ENCODE assay signal across 17 cellular contexts in the genomic region with DNA sequence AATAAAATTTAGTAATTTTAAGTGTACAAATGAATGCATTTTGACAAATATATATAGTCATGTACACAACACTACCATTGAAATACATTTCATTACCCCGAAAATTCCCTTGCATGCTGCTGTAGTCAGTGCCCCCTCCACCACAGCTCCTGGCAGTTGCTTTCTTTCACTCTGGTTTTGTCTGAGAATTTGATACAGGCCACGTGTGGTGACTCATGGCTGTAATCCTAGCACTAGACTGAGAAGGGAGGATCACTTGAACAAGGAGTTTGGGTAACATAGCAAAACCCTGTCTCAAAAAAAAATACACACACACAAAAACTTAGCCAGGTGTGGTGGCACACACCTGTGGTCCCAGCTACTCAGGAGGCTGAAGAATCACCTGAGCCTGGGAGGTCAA.
A peak's percentile ranks its signal among the peaks of the same experiment; 100 is the strongest.
DNase-seq lines count a peak whose midpoint lies in the region; ATAC-seq and TF ChIP-seq lines count a peak whose summit lies in the region.
"Had no signal": no experiment of that assay in that cellular context is flagged by ENCODE, and none has a peak within 500 bp of the region (broad histone marks: within the 10 kb centered on the region; RNA-seq: fewer than 3 reads in every experiment).

No MANE protein-coding gene starts in this region.

- no peak overlapping the region for H3K27ac Mint-ChIP-seq in WTC11
- H3K27ac Mint-ChIP-seq: activated B cell treated with CpG ODN at 0.5 μM for 24 hours; CD4-positive, CD25-positive, alpha-beta regulatory T cell; progenitor cell of endocrine pancreas had no signal

- DNase-seq in AG09319 (ENCODE audit: extremely low read depth, low read depth) (peak; percentile 28), HPDE6-E6E7 (ENCODE audit: extremely low spot score) (peak; percentile 45), astrocyte of the cerebellum (ENCODE audit: low read depth) (peak; percentile 43), kidney tubule cell (ENCODE audit: low spot score) (peak; percentile 45), T-helper 9 cell (no peak), amniotic stem cell (lab: John Stamatoyannopoulos, UW) (no peak), WTC11 (ENCODE audit: low spot score) (no peak)
- no peak for DNase-seq in activated CD4-positive, alpha-beta T cell treated with anti-CD3 and anti-CD28 coated beads for 48 hours
- DNase-seq: activated B cell treated with CpG ODN at 0.5 μM for 24 hours; activated T-cell treated with anti-CD3 and anti-CD28 coated beads, Interleukin-2, amount 50 U/mL, for 4 hours; CD4-positive, CD25-positive, alpha-beta regulatory T cell; cerebellar nuclear complex; Karpas-422; mesendoderm; SIG-M5; tibial artery had no signal

- CTCF ChIA-PET in WTC11 (lab: Charles Lee): interaction anchor here (0.5 kb wide), 1 partner anchor 182 kb away, joined by 5 read pairs; no protein-coding TSS in a partner anchor

- no peak for TF ChIP-seq CTCF in AG09319 (IDR thresholded peaks at IDR 0.05; ENCODE audit: low read depth, low read length)
- no peak for TF ChIP-seq CTCF in astrocyte of the cerebellum (IDR thresholded peaks at IDR 0.05; ENCODE audit: low read depth, low read length, missing control alignments)
- TF ChIP-seq CTCF in WTC11 (IDR thresholded peaks at IDR 0.05): no peak

- POLR2A ChIA-PET in WTC11 (lab: Charles Lee): no interaction called here

- in situ Hi-C loops in astrocyte of the cerebellum (cut with HindIII; ENCODE audit: low sequenced_read_pairs): no loop called here

- peaks cover 7% of the 10 kb centered on the region; the same call in 1 of the 2 replicates for H3K9me3 Mint-ChIP-seq in WTC11
- H3K9me3 Mint-ChIP-seq: activated B cell treated with CpG ODN at 0.5 μM for 24 hours had no signal

- no peak for ATAC-seq in WTC11
- ATAC-seq: activated T-cell treated with anti-CD3 and anti-CD28 coated beads, Interleukin-2, amount 50 U/mL, for 4 hours had no signal

- H3K4me3 ChIP-seq in astrocyte of the cerebellum (ENCODE audit: low read depth, low read length): no peak overlapping the region
- H3K4me3 ChIP-seq: tibial artery had no signal

- no peak overlapping the region for H3K4me3 Mint-ChIP-seq in WTC11
- H3K4me3 Mint-ChIP-seq: activated B cell treated with CpG ODN at 0.5 μM for 24 hours; activated T-cell treated with anti-CD3 and anti-CD28 coated beads, Interleukin-2, amount 50 U/mL, for 4 hours; CD4-positive, CD25-positive, alpha-beta regulatory T cell had no signal

- no peaks in the 10 kb centered on the region for H3K4me1 Mint-ChIP-seq in WTC11
- H3K4me1 Mint-ChIP-seq: activated B cell treated with CpG ODN at 0.5 μM for 24 hours had no signal

- H3K27me3 Mint-ChIP-seq in WTC11 (ENCODE audit: low read depth): no peaks in the 10 kb centered on the region; the same call in none of the 2 replicates

- H3K36me3 Mint-ChIP-seq in WTC11: no peaks in the 10 kb centered on the region
- H3K36me3 Mint-ChIP-seq: CD4-positive, CD25-positive, alpha-beta regulatory T cell had no signal

TF ChIP-seq in WTC11, 78 proteins besides CTCF, POLR2A, EP300 and RAD21:
- TF ChIP-seq RORB (CRISPR knock-in tag; IDR thresholded peaks at IDR 0.05) (no peak), IRF2 (CRISPR knock-in tag; IDR thresholded peaks at IDR 0.05; ENCODE audit: borderline replicate concordance, low read depth) (no peak), TCF7 (CRISPR knock-in tag; IDR thresholded peaks at IDR 0.05; ENCODE audit: low read depth) (no peak)

Comparison
In these comparisons a context has a peak if more than half of its experiments do, and no peak if none do; other contexts are left out.
1. DNase-seq: peak in AG09319 (single experiment), HPDE6-E6E7 (single experiment), astrocyte of the cerebellum (single experiment) and kidney tubule cell (single experiment); none in T-helper 9 cell (single experiment), amniotic stem cell (single experiment), WTC11 (single experiment) and activated CD4-positive, alpha-beta T cell treated with anti-CD3 and anti-CD28 coated beads for 48 hours (single experiment).